In the genomic region with DNA sequence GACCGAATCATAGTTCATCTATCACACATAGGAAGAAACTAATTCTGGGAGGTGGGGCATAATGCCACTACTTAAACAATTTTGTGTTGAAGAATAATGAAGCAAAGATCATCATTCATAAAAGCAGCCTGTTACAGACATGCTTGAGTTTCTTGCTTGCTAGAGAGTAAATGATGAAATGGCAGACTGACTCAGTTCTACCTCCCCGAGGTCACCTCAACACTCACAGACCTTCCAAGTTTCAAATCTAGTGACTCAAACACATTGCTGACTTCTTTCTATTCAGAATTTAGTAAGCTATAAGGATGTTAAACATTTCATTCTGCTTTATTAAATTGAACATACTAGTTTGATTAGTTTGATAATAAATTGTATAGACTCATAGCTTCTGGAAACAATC, we compare ENCODE assay signal across 25 cellular contexts.
"Had no signal": no experiment of that assay in that cellular context is flagged by ENCODE, and none has a peak within 500 bp of the region (broad histone marks: within the 10 kb centered on the region; RNA-seq: fewer than 3 reads in every experiment).

No MANE protein-coding gene starts in this region.

- DNase-seq: activated CD4-positive, alpha-beta T cell treated with anti-CD3 and anti-CD28 coated beads, Interleukin-2, amount 50 U/mL, for 1 hour; activated CD4-positive, CD25-positive, alpha-beta regulatory T cell treated with anti-CD3 and anti-CD28 coated beads, Interleukin-2, amount 50 U/mL, for 72 hours; activated CD8-positive, alpha-beta memory T cell treated with anti-CD3 and anti-CD28 coated beads for 24 hours; activated CD8-positive, alpha-beta memory T cell treated with anti-CD3 and anti-CD28 coated beads, Interleukin-2, amount 50 U/mL, for 4 hours; activated effector memory CD4-positive, alpha-beta T cell treated with Interleukin-2 at 50 U/mL for 16 hours; activated naive CD4-positive, alpha-beta T cell treated with anti-CD3 and anti-CD28 coated beads for 36 hours; activated naive CD8-positive, alpha-beta T cell treated with anti-CD3 and anti-CD28 coated beads, Interleukin-2, amount 10 ng/mL, durations not matched to agents 7 days and 5 days; activated T-cell treated with anti-CD3 and anti-CD28 coated beads, Interleukin-2, amount 50 U/mL, for 48 hours; anterior cingulate cortex; body of pancreas; caudate nucleus; dermis blood vessel endothelial cell; effector CD8-positive, alpha-beta T cell; hippocampal formation; left ventricle myocardium inferior; ovary; stimulated activated CD4-positive, alpha-beta T cell treated with anti-CD3 and anti-CD28 coated beads, Interleukin-12 subunit alpha, Interleukin-12 subunit beta, amount 100 ng/mL, for 4 hours; stimulated activated naive CD8-positive, alpha-beta T cell treated with anti-CD3 and anti-CD28 coated beads, Interleukin-15, amount 100 ng/mL, for 72 hours; uterus had no signal

- H3K27ac Mint-ChIP-seq: activated naive CD4-positive, alpha-beta T cell treated with anti-CD3 and anti-CD28 coated beads for 36 hours; activated naive CD8-positive, alpha-beta T cell treated with anti-CD3 and anti-CD28 coated beads, Interleukin-2, amount 10 ng/mL, durations not matched to agents 7 days and 5 days; nephron; stimulated activated naive CD8-positive, alpha-beta T cell treated with anti-CD3 and anti-CD28 coated beads, Interleukin-15, amount 100 ng/mL, for 72 hours had no signal

- H3K4me3 ChIP-seq: body of pancreas, left ventricle myocardium inferior, ovary, prostate gland, right atrium auricular region, uterus had no signal

- H3K36me3 ChIP-seq: left ventricle myocardium inferior, neutrophil, ovary, prostate gland, right atrium auricular region, uterus had no signal

- H3K4me3 Mint-ChIP-seq: activated naive CD4-positive, alpha-beta T cell treated with anti-CD3 and anti-CD28 coated beads for 36 hours; activated naive CD8-positive, alpha-beta T cell treated with anti-CD3 and anti-CD28 coated beads, Interleukin-2, amount 10 ng/mL, durations not matched to agents 7 days and 5 days; nephron; stimulated activated naive CD8-positive, alpha-beta T cell treated with anti-CD3 and anti-CD28 coated beads, Interleukin-15, amount 100 ng/mL, for 72 hours had no signal

- H3K27me3 ChIP-seq: body of pancreas, neutrophil, ovary, right atrium auricular region, uterus had no signal

- H3K9me3 Mint-ChIP-seq: activated naive CD4-positive, alpha-beta T cell treated with anti-CD3 and anti-CD28 coated beads for 36 hours; activated naive CD8-positive, alpha-beta T cell treated with anti-CD3 and anti-CD28 coated beads, Interleukin-2, amount 10 ng/mL, durations not matched to agents 7 days and 5 days had no signal

- ATAC-seq: body of pancreas; SK-N-SH treated with all-trans-retinoic acid at 6 μM for 48 hours; stimulated activated naive CD8-positive, alpha-beta T cell treated with anti-CD3 and anti-CD28 coated beads, Interleukin-15, amount 100 ng/mL, for 72 hours had no signal

- H3K36me3 Mint-ChIP-seq: activated naive CD8-positive, alpha-beta T cell treated with anti-CD3 and anti-CD28 coated beads, Interleukin-2, amount 10 ng/mL, durations not matched to agents 7 days and 5 days had no signal

- H3K4me1 ChIP-seq: body of pancreas, left ventricle myocardium inferior, prostate gland, right atrium auricular region, uterus had no signal

- H3K4me1 Mint-ChIP-seq: activated naive CD8-positive, alpha-beta T cell treated with anti-CD3 and anti-CD28 coated beads, Interleukin-2, amount 10 ng/mL, durations not matched to agents 7 days and 5 days; nephron; stimulated activated naive CD8-positive, alpha-beta T cell treated with anti-CD3 and anti-CD28 coated beads, Interleukin-15, amount 100 ng/mL, for 72 hours had no signal

- H3K9me3 ChIP-seq: body of pancreas, left ventricle myocardium inferior, neutrophil, ovary, prostate gland, right atrium auricular region, uterus had no signal

- H3K27ac ChIP-seq: body of pancreas, left ventricle myocardium inferior, neutrophil, ovary, prostate gland, right atrium auricular region, uterus, VCaP had no signal

- H3K27me3 Mint-ChIP-seq: activated naive CD8-positive, alpha-beta T cell treated with anti-CD3 and anti-CD28 coated beads, Interleukin-2, amount 10 ng/mL, durations not matched to agents 7 days and 5 days; stimulated activated naive CD8-positive, alpha-beta T cell treated with anti-CD3 and anti-CD28 coated beads, Interleukin-15, amount 100 ng/mL, for 72 hours had no signal
